8 cellular contexts compared by ENCODE assay signal in the genomic region with DNA sequence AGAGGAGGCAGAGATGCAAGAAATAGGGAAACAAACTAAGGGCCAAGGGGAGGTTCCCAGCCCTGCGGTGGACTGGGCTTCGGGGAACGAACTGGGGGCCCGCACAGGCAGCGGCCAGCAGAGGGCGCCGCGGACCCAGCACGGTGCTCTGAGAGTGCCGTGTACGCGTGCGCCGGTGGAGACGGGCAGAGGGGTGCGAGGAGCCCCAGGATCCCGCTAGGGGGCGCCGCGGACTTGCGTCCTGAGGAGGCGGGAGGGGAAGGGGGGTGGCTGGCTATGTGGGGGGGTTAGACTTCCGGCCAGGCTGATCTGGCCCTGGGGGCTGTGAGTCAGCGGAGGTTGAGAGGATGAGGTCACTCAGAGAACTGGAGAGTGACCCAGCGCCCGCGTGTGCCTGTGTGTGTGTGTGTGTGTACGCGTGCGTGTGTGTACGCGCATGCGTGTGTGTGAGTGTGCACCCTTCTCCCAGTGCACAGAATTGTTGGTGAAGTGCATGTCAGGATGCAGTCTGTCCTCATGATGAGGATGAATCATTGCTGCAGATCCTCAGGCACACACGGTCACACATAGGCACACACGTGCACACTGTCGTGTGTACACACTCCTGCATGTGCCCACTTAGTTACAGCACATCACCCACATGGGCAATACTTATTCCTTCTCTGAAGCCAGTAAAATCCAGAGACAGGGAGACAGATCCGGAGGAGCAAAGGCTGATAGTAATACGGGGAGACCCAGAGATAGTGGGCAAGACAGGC. TPM values are rescaled to one million over a fixed set of nuclear protein-coding genes. Genes with fewer than 3 reads are reported as not detected.
DNase-seq lines count a peak whose midpoint lies in the region; ATAC-seq lines count a peak whose summit lies in the region.

No MANE protein-coding gene starts in this region.

- no peaks in the 10 kb centered on the region for H3K9me3 ChIP-seq in esophagus (ENCODE audit: control insufficient read depth in 2 of 2, insufficient read depth in 1 of 2, low read depth in 1 of 2, low read length in 1 of 2)

- ATAC-seq in GM21423 (IDR thresholded peaks at IDR 0.05; ENCODE audit: unreplicated experiment) = peak; percentile 50

- H3K27me3 ChIP-seq in esophagus (ENCODE audit: control insufficient read depth in 1 of 2, insufficient read depth in 2 of 2, low read length in 2 of 2) = peaks cover 0 to 9% of the 10 kb centered on the region in 2 donors

- H3K4me3 ChIP-seq in Jurkat, Clone E6-1 (ENCODE audit: low read length) = peak overlapping the region; percentile 79
- H3K4me3 ChIP-seq in esophagus (ENCODE audit: low read depth in 1 of 2, low read length in 2 of 2) = no peak overlapping the region

- peaks cover 5 to 32% of the 10 kb centered on the region in 2 donors for H3K4me1 ChIP-seq in esophagus (ENCODE audit: control insufficient read depth in 2 of 2, insufficient read depth in 2 of 2, low read length in 1 of 2)

- no peaks in the 10 kb centered on the region for H3K36me3 ChIP-seq in esophagus (ENCODE audit: control insufficient read depth in 2 of 2, insufficient read depth in 2 of 2, low read length in 1 of 2)

- 11 to 15% methylated on average over 37 to 38 of the region's 38 CpGs for WGBS in esophagus, 2 donors

- peak; percentile 99 for DNase-seq in COLO668 (lab: John Stamatoyannopoulos, UW; ENCODE audit: unreplicated experiment)
- DNase-seq in Jurkat, Clone E6-1 (ENCODE audit: low read depth, low spot score) = peak; percentile 89
- DNase-seq in OCI-M1 (lab: John Stamatoyannopoulos, UW) = peak; percentile 99
- DNase-seq in activated T-cell treated with anti-CD3 and anti-CD28 coated beads for 48 hours (ENCODE audit: low read depth) = peak; percentile 96
- peak; percentile 99 for DNase-seq in myocyte (ENCODE audit: low read depth)
- peak; percentile 69 to 78 for DNase-seq in stimulated activated CD8-positive, alpha-beta memory T cell treated with anti-CD3 and anti-CD28 coated beads, Interleukin-7, amount 100 ng/mL, for 1 hour (ENCODE audit: low read depth in 2 of 2)

- peak overlapping the region; percentile 32 to 79 for H3K27ac ChIP-seq in esophagus (ENCODE audit: low read depth in 2 of 2, low read length in 1 of 2)

RNA-seq across cellular contexts. Expression of gene NES, which starts 17.0 kb away (rescaled TPM):
- polyA plus RNA-seq in Jurkat, Clone E6-1 (2012; ENCODE audit: insufficient read depth, insufficient read length) = not detected
- polyA plus RNA-seq in esophagus = 1 to 10 TPM; 2.4 to 3.0 TPM
- 1,770 and 2,264 TPM in 2 replicates for total RNA-seq in myocyte
- 834 TPM for polyA plus RNA-seq in myocyte (2012)

RNA-seq across cellular contexts. Expression of gene BCAN, which starts 18.3 kb away (rescaled TPM):
- not detected for polyA plus RNA-seq in Jurkat, Clone E6-1 (2012; ENCODE audit: insufficient read depth, insufficient read length)
- under 1 TPM; 0.01 to 0.04 TPM for polyA plus RNA-seq in esophagus
- 0.11 TPM in 1 of 2 replicates, not detected in the other for total RNA-seq in myocyte
- 1.0 TPM for polyA plus RNA-seq in myocyte (2012)

RNA-seq across cellular contexts. Expression of gene HAPLN2, which starts 41.0 kb away (rescaled TPM):
- polyA plus RNA-seq in Jurkat, Clone E6-1 (2012; ENCODE audit: insufficient read depth, insufficient read length) = not detected
- under 1 TPM; 0.14 to 0.28 TPM for polyA plus RNA-seq in esophagus
- total RNA-seq in myocyte = not detected in 2 replicates
- polyA plus RNA-seq in myocyte (2012) = 0.14 TPM

RNA-seq across cellular contexts. Expression of gene CRABP2, which starts 45.2 kb away (rescaled TPM):
- 1.9 TPM for polyA plus RNA-seq in Jurkat, Clone E6-1 (2012; ENCODE audit: insufficient read depth, insufficient read length)
- polyA plus RNA-seq in esophagus = 1,000 to 10,000 TPM; 1,310 to 1,799 TPM
- 5.3 and 6.2 TPM in 2 replicates for total RNA-seq in myocyte
- 6.0 TPM for polyA plus RNA-seq in myocyte (2012)

RNA-seq across cellular contexts. Expression of gene GPATCH4, which starts 58.9 kb away (rescaled TPM):
- 58.7 TPM for polyA plus RNA-seq in Jurkat, Clone E6-1 (2012; ENCODE audit: insufficient read depth, insufficient read length)
- 10 to 100 TPM; 14.3 to 20.8 TPM for polyA plus RNA-seq in esophagus
- total RNA-seq in myocyte = 23.4 and 29.6 TPM in 2 replicates
- 26.1 TPM for polyA plus RNA-seq in myocyte (2012)
